ENCODE assay signal across 7 cellular contexts in genomic region chr1:223831755-223832636, GRCh38.
DNase-seq lines count a peak whose midpoint lies in the region; ATAC-seq and TF ChIP-seq lines count a peak whose summit lies in the region.

No MANE protein-coding gene starts in this region.

- H3K36me3 Mint-ChIP-seq in nephron (ENCODE audit: low read depth), result peaks cover 5% of the 10 kb centered on the region

- H3K4me3 ChIP-seq in OCI-LY3 (ENCODE audit: low read length), result peak overlapping the region; percentile 70
- H3K4me3 ChIP-seq in coronary artery, result peak overlapping the region; percentile 43

- DNase-seq in coronary artery (ENCODE audit: low spot score) (no peak), Ammon's horn (ENCODE audit: low spot score) (no peak), OCI-M2 (lab: John Stamatoyannopoulos, UW; ENCODE audit: unreplicated experiment) (no peak)
- no peak for DNase-seq in effector CD4-positive, alpha-beta T cell

- peak overlapping the region in 2 of 3 experiments; percentile 26 to 31 for H3K27ac Mint-ChIP-seq in nephron

- H3K4me2 ChIP-seq in OCI-LY3 (ENCODE audit: low read length), result peak overlapping the region; percentile 88

- H3K9me3 ChIP-seq in OCI-LY3 (ENCODE audit: insufficient read depth, low read length), result no peaks in the 10 kb centered on the region

- H2AFZ ChIP-seq in OCI-LY3 (ENCODE audit: low read depth, low read length), result no peak overlapping the region

- peaks cover 22% of the 10 kb centered on the region for H3K4me1 Mint-ChIP-seq in nephron

- H4K20me1 ChIP-seq in OCI-LY3 (ENCODE audit: insufficient read depth, low read length), result peaks cover 46% of the 10 kb centered on the region

- H3K9me3 Mint-ChIP-seq in nephron, result no peaks in the 10 kb centered on the region

- H3K4me1 ChIP-seq in OCI-LY3 (ENCODE audit: low read length), result peaks cover 90% of the 10 kb centered on the region

- peaks cover 89% of the 10 kb centered on the region for H3K79me2 ChIP-seq in OCI-LY3 (ENCODE audit: low read length)

- TF ChIP-seq CTCF in OCI-LY3 (IDR thresholded peaks at IDR 0.05; ENCODE audit: low read depth, low read length) (no peak), coronary artery (IDR thresholded peaks at IDR 0.05) (no peak), nephron (IDR thresholded peaks at IDR 0.05; ENCODE audit: unreplicated experiment in 3 of 3) (no peak)

- H3K27me3 ChIP-seq in OCI-LY3 (ENCODE audit: low read depth, low read length), result no peaks in the 10 kb centered on the region

- peak; percentile 29 for ATAC-seq in GM21360 (IDR thresholded peaks at IDR 0.05; ENCODE audit: unreplicated experiment)

- no peaks in the 10 kb centered on the region for H3K27me3 Mint-ChIP-seq in nephron (ENCODE audit: low read depth)

- H3K27ac ChIP-seq in OCI-LY3 (ENCODE audit: low read length), result peak overlapping the region; percentile 94
- H3K27ac ChIP-seq in coronary artery, result peak overlapping the region; percentile 35 to 74

- H3K4me3 Mint-ChIP-seq in nephron, result no peak overlapping the region

- H3K9ac ChIP-seq in OCI-LY3 (ENCODE audit: low read length), result peak overlapping the region; percentile 75

- H3K36me3 ChIP-seq in OCI-LY3 (replicated peaks; ENCODE audit: low read depth, low read length), result peaks cover 8% of the 10 kb centered on the region
